Comparison of ENCODE assay signal across 23 cellular contexts in genomic region chr3:165523801-165524200, GRCh38.
DNase-seq lines count a peak whose midpoint lies in the region; ATAC-seq, FAIRE-seq and TF ChIP-seq lines count a peak whose summit lies in the region.
"Had no signal": no experiment of that assay in that cellular context is flagged by ENCODE, and none has a peak within 500 bp of the region (broad histone marks: within the 10 kb centered on the region; RNA-seq: fewer than 3 reads in every experiment).

No MANE protein-coding gene starts in this region.

- H3K4me3 ChIP-seq in BE2C (ENCODE audit: low read depth, low read length) (peak overlapping the region; percentile 62), PC-3 (ENCODE audit: low read length) (no peak overlapping the region), bronchial epithelial cell (ENCODE audit: low read depth, low read length) (no peak overlapping the region), kidney epithelial cell (ENCODE audit: low read depth, low read length) (no peak overlapping the region)
- H3K4me3 ChIP-seq: esophagus muscularis mucosa, left ventricle myocardium inferior, MG63 had no signal

- POLR2A ChIA-PET in PC-3 (lab: Charles Lee; ENCODE audit: unreplicated experiment): no interaction called here

- H3K4me2 ChIP-seq in PC-3 (ENCODE audit: low read length): no peak overlapping the region

- no peak for ATAC-seq in PC-3
- ATAC-seq in HG02759 (IDR thresholded peaks at IDR 0.05; ENCODE audit: unreplicated experiment): no peak
- ATAC-seq: activated CD4-positive, alpha-beta T cell treated with anti-CD3 and anti-CD28 coated beads for 36 hours had no signal

- H3K27me3 ChIP-seq in BE2C (no peaks in the 10 kb centered on the region), PC-3 (ENCODE audit: low read length) (no peaks in the 10 kb centered on the region), bronchial epithelial cell (ENCODE audit: control insufficient read depth, insufficient read depth, low read length) (no peaks in the 10 kb centered on the region), kidney epithelial cell (ENCODE audit: control insufficient read depth, insufficient read depth, low read length) (no peaks in the 10 kb centered on the region)
- H3K27me3 ChIP-seq: esophagus muscularis mucosa, MG63 had no signal

- no TSS peak for BruUV-seq in PC-3 (replicated peaks; lab: Mats Ljungman, UMichigan)

- no peak overlapping the region for H3K9ac ChIP-seq in PC-3 (ENCODE audit: low read length)

- no peak for FAIRE-seq in bronchial epithelial cell (lab: Jason Lieb, UNC)

- TF ChIP-seq CTCF in BE2C (IDR thresholded peaks at IDR 0.05; ENCODE audit: low read depth, low read length) (no peak), PC-3 (conservative IDR thresholded peaks at IDR 0.05; ENCODE audit: low read depth, low read length) (no peak), bronchial epithelial cell (IDR thresholded peaks at IDR 0.05; ENCODE audit: insufficient read depth, low read length, severe bottlenecking) (no peak), kidney epithelial cell (IDR thresholded peaks at IDR 0.05; ENCODE audit: insufficient read depth, low read length, poor library complexity, severe bottlenecking) (no peak)

- no peak overlapping the region for H2AFZ ChIP-seq in PC-3 (ENCODE audit: low read length)

- CTCF ChIA-PET in PC-3 (lab: Charles Lee): no interaction called here

- no peaks in the 10 kb centered on the region for H3F3A ChIP-seq in PC-3 (ENCODE audit: low read length, unreplicated experiment)

- H3K9me3 ChIP-seq in BE2C (no peaks in the 10 kb centered on the region), PC-3 (ENCODE audit: low read length) (no peaks in the 10 kb centered on the region)
- H3K9me3 ChIP-seq: esophagus muscularis mucosa, left ventricle myocardium inferior, MG63 had no signal

- H3K36me3 ChIP-seq in BE2C (peaks cover 14% of the 10 kb centered on the region), PC-3 (ENCODE audit: low read depth, low read length) (no peaks in the 10 kb centered on the region), bronchial epithelial cell (ENCODE audit: control insufficient read depth, insufficient read depth, low read length) (no peaks in the 10 kb centered on the region), kidney epithelial cell (ENCODE audit: control insufficient read depth, insufficient read depth, low read length) (no peaks in the 10 kb centered on the region)
- H3K36me3 ChIP-seq: esophagus muscularis mucosa, left ventricle myocardium inferior, MG63 had no signal

- H3K79me2 ChIP-seq in PC-3 (ENCODE audit: low read length): no peaks in the 10 kb centered on the region

- no peak for DNase-seq in BE2C
- peak; percentile 37 for DNase-seq in PC-3
- peak; percentile 52 for DNase-seq in bronchial epithelial cell (ENCODE audit: low read depth)
- DNase-seq in kidney epithelial cell (ENCODE audit: low read depth): peak; percentile 45
- no peak for DNase-seq in retina
- DNase-seq in islet precursor cell: no peak
- no peak for DNase-seq in NCI-H446 treated with DMSO at 0.1 percent for 48 hours (lab: John Stamatoyannopoulos, UW)
- DNase-seq: activated CD4-positive, alpha-beta T cell treated with anti-CD3 and anti-CD28 coated beads for 36 hours; activated CD8-positive, alpha-beta memory T cell treated with anti-CD3 and anti-CD28 coated beads for 24 hours; activated naive CD4-positive, alpha-beta T cell; activated T-cell treated with anti-CD3 and anti-CD28 coated beads, Interleukin-2, amount 50 U/mL, for 24 hours; amniotic stem cell; glutamatergic neuron; GOT3; left ventricle myocardium inferior; MG63; NCI-H1417 treated with DMSO at 0.1 percent for 48 hours; NCI-H524 treated with DMSO at 0.1 percent for 48 hours; posterior cingulate gyrus; RPMI8226 had no signal

- intact Hi-C loops in PC-3 (cut with micrococcal nuclease): no loop called here

- no peaks in the 10 kb centered on the region for H4K20me1 ChIP-seq in PC-3 (ENCODE audit: low read length)

- H3K4me1 ChIP-seq in BE2C (peaks cover 23% of the 10 kb centered on the region), PC-3 (ENCODE audit: insufficient read depth, low read length) (peaks cover 3% of the 10 kb centered on the region; the same call in 1 of the 2 replicates)
- H3K4me1 ChIP-seq: left ventricle myocardium inferior had no signal

- no peak overlapping the region for H3K27ac ChIP-seq in PC-3 (ENCODE audit: low read length)
- H3K27ac ChIP-seq: C4-2B, esophagus muscularis mucosa, left ventricle myocardium inferior had no signal

- H3K9me2 ChIP-seq in PC-3 (replicated peaks; ENCODE audit: low read length): no peaks in the 10 kb centered on the region

Comparison
In these comparisons a context has a peak if more than half of its experiments do, and no peak if none do; other contexts are left out.
1. DNase-seq: peak in PC-3 (single experiment), bronchial epithelial cell (single experiment) and kidney epithelial cell (single experiment); none in BE2C (single experiment), retina (single experiment), islet precursor cell (single experiment) and NCI-H446 treated with DMSO at 0.1 percent for 48 hours (single experiment).